ENCODE assay signal across 15 cellular contexts in genomic region chr11:67648796-67649613, GRCh38. TPM values are rescaled to one million over a fixed set of nuclear protein-coding genes. Genes with fewer than 3 reads are reported as not detected.
A peak's percentile ranks its signal among the peaks of the same experiment; 100 is the strongest.
DNase-seq lines count a peak whose midpoint lies in the region; ATAC-seq and TF ChIP-seq lines count a peak whose summit lies in the region.
"Had no signal": no experiment of that assay in that cellular context is flagged by ENCODE, and none has a peak within 500 bp of the region (broad histone marks: within the 10 kb centered on the region; RNA-seq: fewer than 3 reads in every experiment).

No MANE protein-coding gene starts in this region.

- peak; percentile 37; the same call in 1 of the 2 replicates for TF ChIP-seq POLR2A in Raji (IDR thresholded peaks at IDR 0.05; ENCODE audit: insufficient read depth, low read depth, low read length)

- peak in 1 of 5 donors; percentile 47 for DNase-seq in CD8-positive, alpha-beta memory T cell
- DNase-seq in memory B cell (ENCODE audit: low spot score in 2 of 2) (no peak), MG63 (no peak), tibial artery (no peak), NCI-H82 (lab: John Stamatoyannopoulos, UW) (no peak)
- no peak for DNase-seq in activated naive CD4-positive, alpha-beta T cell treated with anti-CD3 and anti-CD28 coated beads, Interleukin-2, amount 50 U/mL, for 16 hours
- DNase-seq: lower lobe of right lung, NCI-H446 had no signal

- peaks cover 0 to 4% (median 0%) of the 10 kb centered on the region in 3 donors for H3K36me3 Mint-ChIP-seq in CD8-positive, alpha-beta memory T cell
- no peaks in the 10 kb centered on the region for H3K36me3 Mint-ChIP-seq in memory B cell
- H3K36me3 Mint-ChIP-seq: CD4-positive, CD25-positive, alpha-beta regulatory T cell; T-cell had no signal

- H3K9me3 Mint-ChIP-seq in CD8-positive, alpha-beta memory T cell = no peaks in the 10 kb centered on the region
- no peaks in the 10 kb centered on the region for H3K9me3 Mint-ChIP-seq in memory B cell
- H3K9me3 Mint-ChIP-seq: CD4-positive, CD25-positive, alpha-beta regulatory T cell; T-cell had no signal

- intact Hi-C loops in tibial artery (cut with DNase I; ENCODE audit: low total_unique reads) = no loop called here

- peak overlapping the region in 5 of 7 donors; percentile 9 to 60 (median 26) for H3K4me3 Mint-ChIP-seq in CD8-positive, alpha-beta memory T cell
- peak overlapping the region; percentile 92 for H3K4me3 Mint-ChIP-seq in memory B cell

- H3K27ac ChIP-seq in CD8-positive, alpha-beta memory T cell (ENCODE audit: low read depth, low read length) = no peak overlapping the region
- H3K27ac ChIP-seq in tibial artery = no peak overlapping the region
- H3K27ac ChIP-seq: heart left ventricle, lower lobe of right lung had no signal

- H3K27me3 Mint-ChIP-seq in CD8-positive, alpha-beta memory T cell = no peaks in the 10 kb centered on the region
- H3K27me3 Mint-ChIP-seq in memory B cell = no peaks in the 10 kb centered on the region
- H3K27me3 Mint-ChIP-seq: CD4-positive, CD25-positive, alpha-beta regulatory T cell; T-cell had no signal

- H3K4me3 ChIP-seq in CD8-positive, alpha-beta memory T cell (ENCODE audit: low read length) = no peak overlapping the region
- no peak overlapping the region for H3K4me3 ChIP-seq in MG63
- no peak overlapping the region for H3K4me3 ChIP-seq in tibial artery
- H3K4me3 ChIP-seq: heart left ventricle, lower lobe of right lung, pancreas had no signal

- H3K36me3 ChIP-seq in CD8-positive, alpha-beta memory T cell (ENCODE audit: insufficient read depth, low read length) = no peaks in the 10 kb centered on the region
- H3K36me3 ChIP-seq in MG63 = no peaks in the 10 kb centered on the region
- no peaks in the 10 kb centered on the region for H3K36me3 ChIP-seq in tibial artery
- H3K36me3 ChIP-seq: heart left ventricle, lower lobe of right lung, pancreas had no signal

- POLR2A ChIA-PET in CD8-positive, alpha-beta memory T cell (lab: Charles Lee) = interaction anchor here (1.3 to 1.5 kb wide), 2 partner anchors 19 to 20 kb away, joined by 6 to 8 read pairs; partner anchors contain the start of gene NUDT8

- no peaks in the 10 kb centered on the region for H3K9me3 ChIP-seq in CD8-positive, alpha-beta memory T cell (ENCODE audit: low read length)
- H3K9me3 ChIP-seq in MG63 (no peaks in the 10 kb centered on the region), tibial artery (no peaks in the 10 kb centered on the region)
- H3K9me3 ChIP-seq: lower lobe of right lung, pancreas had no signal

- CTCF ChIA-PET in CD8-positive, alpha-beta memory T cell (lab: Charles Lee) = interaction anchor here (1.5 to 9.3 kb wide), 6 partner anchors 10 to 41 kb away, joined by 4 to 80 read pairs (median 8); partner anchors contain the start of genes NUDT8 and TBX10

- H3K27ac Mint-ChIP-seq in CD8-positive, alpha-beta memory T cell = peak overlapping the region in 5 of 8 donors; percentile 26 to 95 (median 84)
- no peak overlapping the region for H3K27ac Mint-ChIP-seq in memory B cell

- H3K4me1 ChIP-seq in CD8-positive, alpha-beta memory T cell (ENCODE audit: insufficient read depth, low read length) = peaks cover 44% of the 10 kb centered on the region
- no peaks in the 10 kb centered on the region for H3K4me1 ChIP-seq in tibial artery
- H3K4me1 ChIP-seq: lower lobe of right lung had no signal

- no peaks in the 10 kb centered on the region for H3K27me3 ChIP-seq in CD8-positive, alpha-beta memory T cell (ENCODE audit: insufficient read depth, low read length, poor library complexity, severe bottlenecking)
- H3K27me3 ChIP-seq in MG63 (no peaks in the 10 kb centered on the region), tibial artery (peaks cover 0 to 54% of the 10 kb centered on the region in 2 donors)
- H3K27me3 ChIP-seq: pancreas had no signal

- no peak for TF ChIP-seq CTCF in tibial artery (IDR thresholded peaks at IDR 0.05)

- ATAC-seq in HG03442 (IDR thresholded peaks at IDR 0.05; ENCODE audit: unreplicated experiment) (peak; percentile 4), memory B cell (ENCODE audit: low read depth) (peak; percentile 11)
- ATAC-seq: heart left ventricle had no signal

- peaks cover 39 to 53% (median 49%) of the 10 kb centered on the region in 3 donors for H3K4me1 Mint-ChIP-seq in CD8-positive, alpha-beta memory T cell
- peaks cover 42% of the 10 kb centered on the region for H3K4me1 Mint-ChIP-seq in memory B cell

RNA-seq across cellular contexts. Expression of gene ACY3, which starts 1.5 kb away (rescaled TPM):
- under 1 TPM; 0.49 to 0.55 TPM for total RNA-seq in CD8-positive, alpha-beta memory T cell
- 0.38 TPM for polyA plus RNA-seq in CD8-positive, alpha-beta memory T cell
- not detected in 2 replicates for total RNA-seq in MG63 (2014; rRNA removed; shearing (Covaris generic); ENCODE audit: low replicate concordance)
- total RNA-seq: heart left ventricle, lower lobe of right lung had no signal
- polyA plus RNA-seq: heart left ventricle had no signal

RNA-seq across cellular contexts. Expression of gene TBX10, which starts 9.4 kb away (rescaled TPM):
- not detected for total RNA-seq in CD8-positive, alpha-beta memory T cell
- not detected for polyA plus RNA-seq in CD8-positive, alpha-beta memory T cell
- total RNA-seq in MG63 (2014; rRNA removed; shearing (Covaris generic); ENCODE audit: low replicate concordance) = not detected in 2 replicates
- total RNA-seq: activated CD8-positive, alpha-beta memory T cell treated with anti-CD3 and anti-CD28 coated beads for 36 hours; CD4-positive, CD25-positive, alpha-beta regulatory T cell; lower lobe of right lung; T-cell had no signal
- polyA plus RNA-seq: CD4-positive, CD25-positive, alpha-beta regulatory T cell had no signal

RNA-seq across cellular contexts. Expression of gene NUDT8, which starts 19.3 kb away (rescaled TPM):
- total RNA-seq in CD8-positive, alpha-beta memory T cell = 10 to 100 TPM; 26.2 to 27.9 TPM
- polyA plus RNA-seq in CD8-positive, alpha-beta memory T cell = 3.5 TPM
- total RNA-seq in MG63 (2014; rRNA removed; shearing (Covaris generic); ENCODE audit: low replicate concordance) = 15.0 TPM in 1 of 2 replicates, not detected in the other

RNA-seq across cellular contexts. Expression of gene ALDH3B2, which starts 25.4 kb away (rescaled TPM):
- not detected for total RNA-seq in CD8-positive, alpha-beta memory T cell
- polyA plus RNA-seq in CD8-positive, alpha-beta memory T cell = not detected
- not detected in 2 replicates for total RNA-seq in MG63 (2014; rRNA removed; shearing (Covaris generic); ENCODE audit: low replicate concordance)
- total RNA-seq: activated CD8-positive, alpha-beta memory T cell treated with anti-CD3 and anti-CD28 coated beads for 36 hours; CD4-positive, CD25-positive, alpha-beta regulatory T cell; heart left ventricle; T-cell had no signal
- polyA plus RNA-seq: CD4-positive, CD25-positive, alpha-beta regulatory T cell; heart left ventricle had no signal

RNA-seq across cellular contexts. Expression of gene NDUFV1, which starts 42.3 kb away (rescaled TPM):
- total RNA-seq in CD8-positive, alpha-beta memory T cell = 100 to 1,000 TPM; 321 to 326 TPM
- polyA plus RNA-seq in CD8-positive, alpha-beta memory T cell = 140 TPM
- 274 and 469 TPM in 2 replicates for total RNA-seq in MG63 (2014; rRNA removed; shearing (Covaris generic); ENCODE audit: low replicate concordance)
